In genomic region chr2:3079466-3079865, GRCh38 we compare ENCODE assay signal across 25 cellular contexts.
DNase-seq lines count a peak whose midpoint lies in the region; ATAC-seq, FAIRE-seq and TF ChIP-seq lines count a peak whose summit lies in the region.
"Had no signal": no experiment of that assay in that cellular context is flagged by ENCODE, and none has a peak within 500 bp of the region (broad histone marks: within the 10 kb centered on the region; RNA-seq: fewer than 3 reads in every experiment).

No MANE protein-coding gene starts in this region.

- no peak overlapping the region for H3K4me2 ChIP-seq in HepG2 (ENCODE audit: low read depth, low read length)
- H3K4me2 ChIP-seq: BLaER1 had no signal

- H3K4me3 ChIP-seq in HepG2 (replicated peaks in 1 of 3; ENCODE audit: insufficient read depth in 1 of 3, low read depth in 2 of 3, low read length in 3 of 3) (no peak overlapping the region), right lobe of liver (no peak overlapping the region), neutrophil (ENCODE audit: low read depth in 1 of 2, low read length in 1 of 2) (peak overlapping the region; percentile 20 to 49)
- H3K4me3 ChIP-seq: BLaER1, GM12878, GM23248 had no signal

- no peak for FAIRE-seq in HepG2 (lab: Jason Lieb, UNC)
- FAIRE-seq: A204.1, GM12878, GM19239, H1 had no signal

- DNase-seq in HepG2 (ENCODE audit: low spot score), result no peak
- DNase-seq in right lobe of liver, result no peak
- DNase-seq in SKM-1 (lab: John Stamatoyannopoulos, UW; ENCODE audit: unreplicated experiment), result peak; percentile 94
- DNase-seq in NCI-H69 (lab: John Stamatoyannopoulos, UW), result no peak
- no peak for DNase-seq in activated naive CD4-positive, alpha-beta T cell treated with anti-CD3 and anti-CD28 coated beads, Interleukin-2, amount 10 ng/mL, durations not matched to agents 7 days and 5 days
- DNase-seq in DMS114 treated with DMSO at 0.1 percent for 48 hours (lab: John Stamatoyannopoulos, UW; ENCODE audit: unreplicated experiment), result no peak
- DNase-seq: Caco-2; CD4-positive, CD25-positive, alpha-beta regulatory T cell; CD8-positive, alpha-beta T cell; DMS79; EL; GDM1; GM23248; H7; HCEC 1CT had no signal

- H3K79me2 ChIP-seq in HepG2 (ENCODE audit: insufficient read depth, low read length), result no peaks in the 10 kb centered on the region

- H3K27me3 Mint-ChIP-seq in activated naive CD4-positive, alpha-beta T cell treated with anti-CD3 and anti-CD28 coated beads, Interleukin-2, amount 10 ng/mL, durations not matched to agents 7 days and 5 days, result no peaks in the 10 kb centered on the region

- TF ChIP-seq CTCF in HepG2 (CRISPR knock-in tag; IDR thresholded peaks at IDR 0.05), result no peak
- TF ChIP-seq CTCF in right lobe of liver (IDR thresholded peaks at IDR 0.05), result no peak
- TF ChIP-seq CTCF in neutrophil (IDR thresholded peaks at IDR 0.05), result no peak

- intact Hi-C loops in HepG2 (cut with micrococcal nuclease; ENCODE audit: unreplicated experiment) (no loop called here), right lobe of liver (cut with DNase I) (no loop called here)

- no peak overlapping the region for H3K9ac ChIP-seq in HepG2 (ENCODE audit: insufficient read depth, low read depth, low read length)
- H3K9ac ChIP-seq: BLaER1, GM23248 had no signal

- H3K27ac ChIP-seq in HepG2 (ENCODE audit: extremely low read length, insufficient read depth, low read length) (no peak overlapping the region), right lobe of liver (no peak overlapping the region), neutrophil (peak overlapping the region; percentile 90)
- H3K27ac ChIP-seq: 22Rv1, BLaER1, C4-2B, GM23248 had no signal

- H3K36me3 ChIP-seq in HepG2 (replicated peaks in 1 of 2; ENCODE audit: control insufficient read depth in 1 of 2, insufficient read depth in 2 of 2, low read length in 2 of 2), result no peaks in the 10 kb centered on the region
- H3K36me3 ChIP-seq in right lobe of liver, result no peaks in the 10 kb centered on the region
- H3K36me3 ChIP-seq in neutrophil, result no peaks in the 10 kb centered on the region
- H3K36me3 ChIP-seq: BLaER1 had no signal

- CTCF ChIA-PET in HepG2 (lab: Yijun Ruan, JAX; ENCODE audit: low intra/inter-chr PET ratio, low total read pairs), result no interaction called here
- CTCF ChIA-PET in activated naive CD4-positive, alpha-beta T cell treated with anti-CD3 and anti-CD28 coated beads, Interleukin-2, amount 10 ng/mL, durations not matched to agents 7 days and 5 days (lab: Charles Lee), result no interaction called here

- WGBS in HepG2 (ENCODE audit: low lambda C conversion rate), result 24% methylated on average over 2 of the region's 2 CpGs
- 50% methylated on average over 2 of the region's 2 CpGs for WGBS in right lobe of liver (ENCODE audit: insufficient coverage, low coverage, low lambda C conversion rate, missing lambda C conversion rate)

- TF ChIP-seq POLR2A in HepG2 (IDR thresholded peaks at IDR 0.05; ENCODE audit: insufficient read depth in 1 of 2, low read depth in 2 of 2, low read length in 2 of 2), result no peak
- TF ChIP-seq POLR2A in right lobe of liver (IDR thresholded peaks at IDR 0.05), result no peak

- in situ Hi-C loops in HepG2 (cut with HindIII; ENCODE audit: extremely low pct_ligation_motif_present, low pct_unique_long_range_greater_than_20kb), result no loop called here

- H3K4me1 Mint-ChIP-seq in activated naive CD4-positive, alpha-beta T cell treated with anti-CD3 and anti-CD28 coated beads, Interleukin-2, amount 10 ng/mL, durations not matched to agents 7 days and 5 days, result no peaks in the 10 kb centered on the region
- H3K4me1 Mint-ChIP-seq: B cell; CD4-positive, CD25-positive, alpha-beta regulatory T cell had no signal

- H3K36me3 Mint-ChIP-seq in activated naive CD4-positive, alpha-beta T cell treated with anti-CD3 and anti-CD28 coated beads, Interleukin-2, amount 10 ng/mL, durations not matched to agents 7 days and 5 days, result no peaks in the 10 kb centered on the region
- H3K36me3 Mint-ChIP-seq: CD4-positive, CD25-positive, alpha-beta regulatory T cell; CD8-positive, alpha-beta T cell had no signal

- H3K4me1 ChIP-seq in HepG2 (ENCODE audit: insufficient read depth, low read length), result no peaks in the 10 kb centered on the region
- H3K4me1 ChIP-seq in right lobe of liver, result no peaks in the 10 kb centered on the region
- peaks cover 67 to 78% of the 10 kb centered on the region in 2 experiments for H3K4me1 ChIP-seq in neutrophil (ENCODE audit: control insufficient read depth in 1 of 2, insufficient read depth in 1 of 2, low read depth in 1 of 2, low read length in 1 of 2)
- H3K4me1 ChIP-seq: BLaER1, Caco-2 had no signal

- TF ChIP-seq RAD21 in HepG2 (CRISPR knock-in tag; IDR thresholded peaks at IDR 0.05), result no peak

- H3K27ac Mint-ChIP-seq in activated naive CD4-positive, alpha-beta T cell treated with anti-CD3 and anti-CD28 coated beads, Interleukin-2, amount 10 ng/mL, durations not matched to agents 7 days and 5 days, result no peak overlapping the region
- H3K27ac Mint-ChIP-seq: B cell; CD4-positive, CD25-positive, alpha-beta regulatory T cell; CD8-positive, alpha-beta T cell had no signal

- peaks cover 0 to 24% of the 10 kb centered on the region in 2 experiments for H3K27me3 ChIP-seq in HepG2 (ENCODE audit: control insufficient read depth in 1 of 2, insufficient read depth in 2 of 2, low read length in 2 of 2)
- H3K27me3 ChIP-seq in right lobe of liver, result no peaks in the 10 kb centered on the region
- H3K27me3 ChIP-seq in neutrophil, result no peaks in the 10 kb centered on the region
- H3K27me3 ChIP-seq: BLaER1 had no signal

- no TSS peak for BruUV-seq in HepG2 (replicated peaks; lab: Mats Ljungman, UMichigan)

- H3K9me3 ChIP-seq in HepG2 (ENCODE audit: low read length), result no peaks in the 10 kb centered on the region
- H3K9me3 ChIP-seq in right lobe of liver, result no peaks in the 10 kb centered on the region
- no peaks in the 10 kb centered on the region for H3K9me3 ChIP-seq in neutrophil
- H3K9me3 ChIP-seq: BLaER1, Caco-2 had no signal

- TF ChIP-seq EP300 in HepG2 (IDR thresholded peaks at IDR 0.05; ENCODE audit: low read depth in 2 of 2, low read length in 2 of 2) (no peak), HepG2 (CRISPR knock-in tag; IDR thresholded peaks at IDR 0.05; ENCODE audit: borderline replicate concordance) (no peak)

- no peaks in the 10 kb centered on the region for H4K20me1 ChIP-seq in HepG2 (ENCODE audit: insufficient read depth, low read length)
- H4K20me1 ChIP-seq: BLaER1 had no signal

- no peak overlapping the region for H3K4me3 Mint-ChIP-seq in activated naive CD4-positive, alpha-beta T cell treated with anti-CD3 and anti-CD28 coated beads, Interleukin-2, amount 10 ng/mL, durations not matched to agents 7 days and 5 days
- H3K4me3 Mint-ChIP-seq: B cell; CD4-positive, CD25-positive, alpha-beta regulatory T cell; CD8-positive, alpha-beta T cell had no signal

- no peak overlapping the region for H2AFZ ChIP-seq in HepG2 (ENCODE audit: low read length)
- H2AFZ ChIP-seq: GM23248 had no signal

- no peaks in the 10 kb centered on the region for H3K9me3 Mint-ChIP-seq in activated naive CD4-positive, alpha-beta T cell treated with anti-CD3 and anti-CD28 coated beads, Interleukin-2, amount 10 ng/mL, durations not matched to agents 7 days and 5 days
- H3K9me3 Mint-ChIP-seq: CD8-positive, alpha-beta T cell had no signal

- POLR2A ChIA-PET in HepG2 (lab: Yijun Ruan, JAX), result no interaction called here

- ATAC-seq in HepG2, result no peak
- no peak for ATAC-seq in right lobe of liver
- no peak for ATAC-seq in HG02981 (IDR thresholded peaks at IDR 0.05; ENCODE audit: unreplicated experiment)
- ATAC-seq: CD8-positive, alpha-beta T cell; GM12878 had no signal

TF ChIP-seq in HepG2, 621 proteins besides CTCF, POLR2A, EP300 and RAD21:
- TF ChIP-seq ZNF552 (CRISPR knock-in tag; IDR thresholded peaks at IDR 0.05; ENCODE audit: borderline replicate concordance) (no peak), ZNF792 (CRISPR knock-in tag; IDR thresholded peaks at IDR 0.05) (no peak), SUZ12 (IDR thresholded peaks at IDR 0.05; ENCODE audit: low read depth, low read length) (no peak), ATAD3A (CRISPR knock-in tag; IDR thresholded peaks at IDR 0.05) (no peak), CEBPB (IDR thresholded peaks at IDR 0.05; ENCODE audit: borderline replicate concordance, low read depth, low read length) (0 out of 2 replicates have a peak, but pooled peaks have one; percentile 6), YEATS2 (CRISPR knock-in tag; IDR thresholded peaks at IDR 0.05; ENCODE audit: borderline replicate concordance) (no peak), HES4 (CRISPR knock-in tag; IDR thresholded peaks at IDR 0.05; ENCODE audit: borderline replicate concordance) (no peak), MIER3 (CRISPR knock-in tag; IDR thresholded peaks at IDR 0.05; ENCODE audit: borderline replicate concordance) (no peak)

Comparison
In these comparisons a context has a peak if more than half of its experiments do, and no peak if none do; other contexts are left out.
1. H3K4me3 ChIP-seq: peak in neutrophil (2 of 2); none in HepG2 (0 of 3) and right lobe of liver (0 of 3).